In the genomic region with DNA sequence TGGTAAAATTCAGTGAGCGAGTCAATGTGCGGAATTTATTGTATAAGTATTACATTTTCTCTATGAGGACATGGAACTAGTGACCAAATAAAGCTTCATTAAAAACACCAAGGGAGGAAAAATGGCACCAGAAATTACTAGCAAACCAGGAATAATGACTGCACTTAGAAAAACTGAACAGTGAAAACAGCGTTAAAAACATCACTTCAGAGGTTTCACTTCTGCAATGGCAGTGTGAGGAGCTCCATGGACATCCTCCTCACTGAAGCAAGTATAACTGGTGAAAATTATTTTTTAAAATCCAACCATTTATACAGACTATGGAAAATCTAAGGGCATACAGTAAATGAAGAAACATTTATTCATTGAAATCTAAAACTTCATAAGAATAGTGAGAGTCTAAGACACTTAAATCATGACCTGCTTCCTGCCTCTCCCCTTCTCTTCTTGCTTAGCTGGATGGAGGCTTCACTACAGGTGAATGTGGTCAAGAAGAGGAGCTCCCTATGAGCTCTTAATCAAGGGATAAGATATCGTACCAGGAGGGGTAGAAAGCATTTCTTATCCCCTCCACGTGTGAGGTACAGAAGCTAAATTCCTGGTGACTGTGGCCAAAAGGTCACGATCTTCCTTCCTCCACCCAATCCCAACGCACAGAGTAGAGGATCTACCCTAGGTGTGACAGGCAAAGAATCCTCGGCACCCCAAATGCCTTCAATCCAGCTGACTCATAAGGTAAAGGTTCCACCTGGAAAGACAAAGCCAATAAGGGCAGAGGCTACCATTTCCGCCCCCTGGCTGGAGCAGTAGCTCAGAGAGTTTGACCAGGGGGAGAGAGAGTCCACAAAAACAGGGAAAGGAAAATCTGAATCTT, we compare ENCODE assay signal across 1 cellular context.
TF ChIP-seq lines count a peak whose summit lies in the region.

No MANE protein-coding gene starts in this region.

TF ChIP-seq in HepG2, 621 proteins besides CTCF, POLR2A, EP300 and RAD21:
- TF ChIP-seq ZNF607 (CRISPR knock-in tag; IDR thresholded peaks at IDR 0.05; ENCODE audit: borderline replicate concordance), result no peak
- TF ChIP-seq HOXA3 (CRISPR knock-in tag; IDR thresholded peaks at IDR 0.05), result no peak
- no peak for TF ChIP-seq KAT8 (CRISPR knock-in tag; IDR thresholded peaks at IDR 0.05)
- no peak for TF ChIP-seq ZNF382 (CRISPR knock-in tag; IDR thresholded peaks at IDR 0.05; ENCODE audit: borderline replicate concordance)
- TF ChIP-seq HHEX (CRISPR knock-in tag; IDR thresholded peaks at IDR 0.05), result no peak
- no peak for TF ChIP-seq STAT5B (CRISPR knock-in tag; IDR thresholded peaks at IDR 0.05)
- no peak for TF ChIP-seq U2AF2 (IDR thresholded peaks at IDR 0.05; ENCODE audit: low read depth, low read length)
- TF ChIP-seq SP1 (IDR thresholded peaks at IDR 0.05), result no peak
- TF ChIP-seq SP1 (CRISPR knock-in tag; IDR thresholded peaks at IDR 0.05), result no peak
- TF ChIP-seq SIN3B (IDR thresholded peaks at IDR 0.05; ENCODE audit: low read length), result no peak
- TF ChIP-seq SNAPC2 (CRISPR knock-in tag; IDR thresholded peaks at IDR 0.05), result no peak
- no peak for TF ChIP-seq SSRP1 (CRISPR knock-in tag; IDR thresholded peaks at IDR 0.05)
- TF ChIP-seq CC2D1A (CRISPR knock-in tag; IDR thresholded peaks at IDR 0.05), result no peak
- TF ChIP-seq ATAD3A (CRISPR knock-in tag; IDR thresholded peaks at IDR 0.05), result no peak
- TF ChIP-seq TOE1 (CRISPR knock-in tag; IDR thresholded peaks at IDR 0.05), result no peak
